Comparison of ENCODE assay signal across 10 cellular contexts in genomic region chr10:47025540-47026300, GRCh38.
DNase-seq lines count a peak whose midpoint lies in the region; ATAC-seq and TF ChIP-seq lines count a peak whose summit lies in the region.
"Had no signal": no experiment of that assay in that cellular context is flagged by ENCODE, and none has a peak within 500 bp of the region (broad histone marks: within the 10 kb centered on the region; RNA-seq: fewer than 3 reads in every experiment).

No MANE protein-coding gene starts in this region.

- 73 to 75% (median 74%) methylated on average over 10 of the region's 10 CpGs for WGBS in psoas muscle, 3 donors

- POLR2A ChIA-PET in PC-3 (lab: Charles Lee; ENCODE audit: unreplicated experiment) = no interaction called here

- H3K27ac ChIP-seq in PC-3 (ENCODE audit: low read length) (no peak overlapping the region), psoas muscle (no peak overlapping the region), Karpas-422 (ENCODE audit: low read length) (no peak overlapping the region)

- no peak overlapping the region for H3K9ac ChIP-seq in PC-3 (ENCODE audit: low read length)
- no peak overlapping the region for H3K9ac ChIP-seq in Karpas-422 (ENCODE audit: low read length)

- H3K9me3 ChIP-seq in PC-3 (ENCODE audit: low read length) = no peaks in the 10 kb centered on the region
- no peaks in the 10 kb centered on the region for H3K9me3 ChIP-seq in psoas muscle
- no peaks in the 10 kb centered on the region for H3K9me3 ChIP-seq in Karpas-422 (ENCODE audit: low read length)

- H3K4me1 Mint-ChIP-seq in stimulated activated naive CD8-positive, alpha-beta T cell treated with anti-CD3 and anti-CD28 coated beads, Interleukin-15, amount 100 ng/mL, for 72 hours = no peaks in the 10 kb centered on the region

- no TSS peak for BruUV-seq in PC-3 (replicated peaks; lab: Mats Ljungman, UMichigan)

- H3K27me3 ChIP-seq in PC-3 (ENCODE audit: low read length) (no peaks in the 10 kb centered on the region), psoas muscle (ENCODE audit: insufficient read depth in 3 of 3, low read length in 2 of 3) (no peaks in the 10 kb centered on the region), Karpas-422 (ENCODE audit: low read length) (no peaks in the 10 kb centered on the region)

- H3K27ac Mint-ChIP-seq in stimulated activated naive CD8-positive, alpha-beta T cell treated with anti-CD3 and anti-CD28 coated beads, Interleukin-15, amount 100 ng/mL, for 72 hours = no peak overlapping the region

- H3K79me2 ChIP-seq in PC-3 (ENCODE audit: low read length) (no peaks in the 10 kb centered on the region), Karpas-422 (ENCODE audit: low read length) (no peaks in the 10 kb centered on the region)

- H3F3A ChIP-seq in PC-3 (ENCODE audit: low read length, unreplicated experiment) = no peaks in the 10 kb centered on the region

- H3K9me3 Mint-ChIP-seq in stimulated activated naive CD8-positive, alpha-beta T cell treated with anti-CD3 and anti-CD28 coated beads, Interleukin-15, amount 100 ng/mL, for 72 hours = no peaks in the 10 kb centered on the region

- TF ChIP-seq CTCF in PC-3 (conservative IDR thresholded peaks at IDR 0.05; ENCODE audit: low read depth, low read length) (no peak), psoas muscle (IDR thresholded peaks at IDR 0.05) (no peak)

- no peaks in the 10 kb centered on the region for H3K9me2 ChIP-seq in PC-3 (replicated peaks; ENCODE audit: low read length)
- H3K9me2 ChIP-seq in Karpas-422 (replicated peaks; ENCODE audit: insufficient read depth, low read length) = no peaks in the 10 kb centered on the region

- intact Hi-C loops in PC-3 (cut with micrococcal nuclease) = no loop called here
- intact Hi-C loops in psoas muscle (cut with DNase I) = loop anchor here in 1 of 2 donors (2.0 kb wide), 1 partner anchor 289 kb away; no protein-coding TSS in a partner anchor

- H3K27me3 Mint-ChIP-seq in stimulated activated naive CD8-positive, alpha-beta T cell treated with anti-CD3 and anti-CD28 coated beads, Interleukin-15, amount 100 ng/mL, for 72 hours = peaks cover 9% of the 10 kb centered on the region

- no peak overlapping the region for H3K4me2 ChIP-seq in PC-3 (ENCODE audit: low read length)
- H3K4me2 ChIP-seq in Karpas-422 (ENCODE audit: low read depth, low read length, poor library complexity, severe bottlenecking) = no peak overlapping the region

- CTCF ChIA-PET in PC-3 (lab: Charles Lee) = no interaction called here

- no peak overlapping the region for H2AFZ ChIP-seq in PC-3 (ENCODE audit: low read length)
- no peak overlapping the region for H2AFZ ChIP-seq in Karpas-422 (ENCODE audit: low read length)

- ATAC-seq in PC-3 (peak; percentile 26), psoas muscle (peak in 3 of 4 donors; percentile 23 to 43 (median 43))
- no peak for ATAC-seq in stimulated activated naive CD8-positive, alpha-beta T cell treated with anti-CD3 and anti-CD28 coated beads, Interleukin-15, amount 100 ng/mL, for 72 hours

- H3K4me3 ChIP-seq in PC-3 (ENCODE audit: low read length) = no peak overlapping the region
- no peak overlapping the region for H3K4me3 ChIP-seq in psoas muscle
- no peak overlapping the region for H3K4me3 ChIP-seq in Karpas-422 (ENCODE audit: low read length)

- peak; percentile 81 for DNase-seq in ELR (ENCODE audit: low read depth)
- DNase-seq in PC-3 = peak; percentile 27
- DNase-seq in fibroblast of peridontal ligament (ENCODE audit: extremely low read depth) = peak; percentile 52
- DNase-seq in psoas muscle = peak; percentile 63 to 67
- no peak for DNase-seq in stimulated activated naive CD8-positive, alpha-beta T cell treated with anti-CD3 and anti-CD28 coated beads, Interleukin-15, amount 100 ng/mL, for 72 hours
- no peak for DNase-seq in NK-92 treated with Interleukin-12 subunit alpha and Interleukin-12 subunit beta, amount 100 ng/mL, for 24 hours (lab: John Stamatoyannopoulos, UW)
- no peak for DNase-seq in NCI-H1694 (lab: John Stamatoyannopoulos, UW)
- no peak for DNase-seq in Karpas-422
- DNase-seq: activated gamma-delta T cell treated with Interleukin-2 at 50 U/mL for 16 hours, NCI-H2107 had no signal

- H3K4me3 Mint-ChIP-seq in stimulated activated naive CD8-positive, alpha-beta T cell treated with anti-CD3 and anti-CD28 coated beads, Interleukin-15, amount 100 ng/mL, for 72 hours = no peak overlapping the region

- H3K36me3 ChIP-seq in PC-3 (ENCODE audit: low read depth, low read length) = no peaks in the 10 kb centered on the region
- no peaks in the 10 kb centered on the region for H3K36me3 ChIP-seq in psoas muscle (ENCODE audit: insufficient read depth in 1 of 2, low read depth in 1 of 2)
- H3K36me3 ChIP-seq in Karpas-422 (ENCODE audit: insufficient read depth, low read length) = no peaks in the 10 kb centered on the region

- H3K4me1 ChIP-seq in PC-3 (ENCODE audit: insufficient read depth, low read length) = no peaks in the 10 kb centered on the region
- H3K4me1 ChIP-seq in psoas muscle = no peaks in the 10 kb centered on the region
- H3K4me1 ChIP-seq in Karpas-422 (ENCODE audit: low read length) = no peaks in the 10 kb centered on the region

- H4K20me1 ChIP-seq in PC-3 (ENCODE audit: low read length) (no peaks in the 10 kb centered on the region), Karpas-422 (ENCODE audit: insufficient read depth, low read depth, low read length) (peaks cover 5% of the 10 kb centered on the region; the same call in 1 of the 2 replicates)

Comparison
In these comparisons a context has a peak if more than half of its experiments do, and no peak if none do; other contexts are left out.
1. DNase-seq: peak in ELR (single experiment), PC-3 (single experiment), fibroblast of peridontal ligament (single experiment) and psoas muscle (2 of 2); none in stimulated activated naive CD8-positive, alpha-beta T cell treated with anti-CD3 and anti-CD28 coated beads, Interleukin-15, amount 100 ng/mL, for 72 hours (0 of 2), NK-92 treated with Interleukin-12 subunit alpha and Interleukin-12 subunit beta, amount 100 ng/mL, for 24 hours (single experiment), NCI-H1694 (single experiment) and Karpas-422 (single experiment).